ENCODE assay signal across 13 cellular contexts in the genomic region with DNA sequence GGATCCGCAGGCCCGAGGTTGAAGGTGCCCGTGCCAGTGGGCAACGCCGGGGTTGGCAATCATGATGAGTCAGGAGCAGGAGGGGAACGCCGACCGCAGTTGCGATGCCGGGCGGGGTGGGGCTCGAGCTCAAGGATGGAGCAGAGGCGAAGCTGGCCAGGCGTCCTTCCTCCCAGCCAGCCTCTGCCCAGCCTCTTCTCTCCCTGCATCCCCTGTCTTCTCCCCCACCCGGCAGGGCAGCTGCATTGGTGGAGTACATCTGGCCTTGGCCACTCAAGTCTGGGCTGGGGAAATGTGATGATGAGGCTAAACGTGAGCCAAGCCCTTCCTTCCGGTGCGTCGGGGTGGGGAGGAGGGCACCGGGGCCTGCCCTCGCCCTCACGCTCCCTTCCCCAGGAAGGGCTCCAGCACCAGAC. TPM values are rescaled to one million over a fixed set of nuclear protein-coding genes. Genes with fewer than 3 reads are reported as not detected.
A peak's percentile ranks its signal among the peaks of the same experiment; 100 is the strongest.
DNase-seq lines count a peak whose midpoint lies in the region; ATAC-seq and TF ChIP-seq lines count a peak whose summit lies in the region.
"Had no signal": no experiment of that assay in that cellular context is flagged by ENCODE, and none has a peak within 500 bp of the region (broad histone marks: within the 10 kb centered on the region; RNA-seq: fewer than 3 reads in every experiment).

No MANE protein-coding gene starts in this region.

- H3K79me2 ChIP-seq in mammary epithelial cell (ENCODE audit: insufficient read depth, low read length): peaks cover 60% of the 10 kb centered on the region

- peaks cover 4 to 26% (median 18%) of the 10 kb centered on the region in 4 donors for H3K4me1 Mint-ChIP-seq in CD4-positive, alpha-beta memory T cell

- H3K9me3 Mint-ChIP-seq in CD4-positive, alpha-beta memory T cell: peaks cover 0 to 4% (median 0%) of the 10 kb centered on the region in 8 donors

- H3K27ac Mint-ChIP-seq in CD4-positive, alpha-beta memory T cell: peak overlapping the region in 1 of 7 donors; percentile 4
- H3K27ac Mint-ChIP-seq: activated B cell treated with CpG ODN at 0.5 μM for 24 hours had no signal

- WGBS in mammary epithelial cell (ENCODE audit: low coverage, missing lambda C conversion rate): 5% methylated on average over 11 of the region's 22 CpGs

- TF ChIP-seq CTCF in mammary epithelial cell (conservative IDR thresholded peaks at IDR 0.05 in 1 of 2, IDR thresholded peaks at IDR 0.05 in 1 of 2; ENCODE audit: extremely low read depth in 1 of 2, insufficient read depth in 1 of 2, low read depth in 1 of 2, low read length in 2 of 2): no peak
- no peak for TF ChIP-seq CTCF in upper lobe of right lung (IDR thresholded peaks at IDR 0.05)

- H3K9me3 ChIP-seq in mammary epithelial cell (replicated peaks; ENCODE audit: insufficient read depth, low read length): no peaks in the 10 kb centered on the region
- H3K9me3 ChIP-seq in upper lobe of right lung: no peaks in the 10 kb centered on the region
- H3K9me3 ChIP-seq in CD4-positive, alpha-beta memory T cell (ENCODE audit: control insufficient read depth in 1 of 2, low read length in 2 of 2): no peaks in the 10 kb centered on the region

- no peak overlapping the region for H2AFZ ChIP-seq in mammary epithelial cell (ENCODE audit: low read depth, low read length)

- H3K27ac ChIP-seq in mammary epithelial cell (ENCODE audit: insufficient read depth, low read depth, low read length): no peak overlapping the region
- no peak overlapping the region for H3K27ac ChIP-seq in upper lobe of right lung
- H3K27ac ChIP-seq in CD4-positive, alpha-beta memory T cell (ENCODE audit: low read depth, low read length): no peak overlapping the region

- CTCF ChIA-PET in mammary epithelial cell (lab: Charles Lee; ENCODE audit: low non-redundant PET): interaction anchor here (0.6 kb wide), 2 partner anchors 86 to 1049 kb away, joined by 3 read pairs; no protein-coding TSS in a partner anchor
- CTCF ChIA-PET in CD4-positive, alpha-beta memory T cell (lab: Charles Lee; ENCODE audit: partially characterized antibody): no interaction called here

- dilution Hi-C loops in mammary epithelial cell (cut with HindIII; ENCODE audit: low sequenced_read_pairs): no loop called here

- no peak for ATAC-seq in upper lobe of right lung
- no peak for ATAC-seq in GM18511 (IDR thresholded peaks at IDR 0.05; ENCODE audit: unreplicated experiment)

- no peaks in the 10 kb centered on the region for H4K20me1 ChIP-seq in mammary epithelial cell (ENCODE audit: insufficient read depth, low read length)

- POLR2A ChIA-PET in CD4-positive, alpha-beta memory T cell (lab: Charles Lee; ENCODE audit: partially characterized antibody): no interaction called here

- peaks cover 0 to 2% of the 10 kb centered on the region in 2 donors for H3K36me3 Mint-ChIP-seq in CD4-positive, alpha-beta memory T cell

- BruUV-seq in mammary epithelial cell (replicated peaks; lab: Mats Ljungman, UMichigan): no TSS peak

- peaks cover 13% of the 10 kb centered on the region for H3K36me3 ChIP-seq in mammary epithelial cell (ENCODE audit: insufficient read depth, low read length)
- H3K36me3 ChIP-seq in upper lobe of right lung: no peaks in the 10 kb centered on the region
- no peaks in the 10 kb centered on the region for H3K36me3 ChIP-seq in CD4-positive, alpha-beta memory T cell (ENCODE audit: insufficient read depth, low read length)

- H3K4me2 ChIP-seq in mammary epithelial cell (ENCODE audit: insufficient read depth, low read depth, low read length): peak overlapping the region; percentile 83

- in situ Hi-C loops in mammary epithelial cell (cut with MboI; ENCODE audit: low sequenced_read_pairs in 2 of 2): loop anchor here in 1 of 2 donors (10.0 kb wide), 1 partner anchor 88 kb away; the partner anchor contains the start of genes SYT8 and TNNI2

- H3K27me3 ChIP-seq in mammary epithelial cell (ENCODE audit: insufficient read depth, low read length): no peaks in the 10 kb centered on the region
- peaks cover 8% of the 10 kb centered on the region for H3K27me3 ChIP-seq in upper lobe of right lung
- no peaks in the 10 kb centered on the region for H3K27me3 ChIP-seq in CD4-positive, alpha-beta memory T cell (ENCODE audit: insufficient read depth, low read length)

- peaks cover 11 to 12% of the 10 kb centered on the region in 2 donors for H3K27me3 Mint-ChIP-seq in CD4-positive, alpha-beta memory T cell

- no peak overlapping the region for H3K4me3 Mint-ChIP-seq in CD4-positive, alpha-beta memory T cell
- H3K4me3 Mint-ChIP-seq: activated B cell treated with CpG ODN at 0.5 μM for 24 hours had no signal

- H3K9ac ChIP-seq in mammary epithelial cell (ENCODE audit: insufficient read depth, low read length): no peak overlapping the region

- H3K4me3 ChIP-seq in mammary epithelial cell (replicated peaks in 1 of 3; ENCODE audit: insufficient read depth in 1 of 3, low read depth in 2 of 3, low read length in 3 of 3) (peak overlapping the region in 2 of 3 experiments; percentile 67 to 74), upper lobe of right lung (no peak overlapping the region)
- H3K4me3 ChIP-seq in CD4-positive, alpha-beta memory T cell (ENCODE audit: low read length in 2 of 2): no peak overlapping the region

- intact Hi-C loops in mammary epithelial cell (cut with micrococcal nuclease) (loop anchor here (5.0 kb wide), 2 partner anchors 49 to 94 kb away; partner anchors contain the start of gene KRTAP5-6), upper lobe of right lung (cut with DNase I) (no loop called here)
- intact Hi-C loops in CD4-positive, alpha-beta memory T cell (cut with micrococcal nuclease): no loop called here

- DNase-seq in activated CD4-positive, CD25-positive, alpha-beta regulatory T cell treated with anti-CD3 and anti-CD28 coated beads, Interleukin-2, amount 50 U/mL, for 72 hours: peak; percentile 26
- no peak for DNase-seq in activated CD4-positive, CD25-positive, alpha-beta regulatory T cell (lab: John Stamatoyannopoulos, UW)
- peak; percentile 89 for DNase-seq in mammary epithelial cell
- DNase-seq in mesenteric fat pad (ENCODE audit: low spot score): peak; percentile 89
- DNase-seq in upper lobe of right lung: peak; percentile 65
- no peak for DNase-seq in NCI-H1694 treated with DMSO at 0.1 percent for 48 hours (lab: John Stamatoyannopoulos, UW)
- no peak for DNase-seq in CD4-positive, alpha-beta memory T cell
- DNase-seq: activated B cell treated with CpG ODN at 0.5 μM for 24 hours, activated T-cell treated with anti-CD3 and anti-CD28 coated beads for 4 hours, erythroblast, NCI-H446 treated with DMSO at 0.1 percent for 48 hours, SHP77 treated with DMSO at 0.1 percent for 48 hours had no signal

- H3K4me1 ChIP-seq in mammary epithelial cell (ENCODE audit: insufficient read depth, low read length) (peaks cover 45% of the 10 kb centered on the region), upper lobe of right lung (no peaks in the 10 kb centered on the region)
- H3K4me1 ChIP-seq in CD4-positive, alpha-beta memory T cell (ENCODE audit: insufficient read depth, low read length): peaks cover 10% of the 10 kb centered on the region

RNA-seq across cellular contexts. Expression of gene IFITM10, which starts 3.9 kb away (rescaled TPM):
- total RNA-seq in mammary epithelial cell: 10 to 100 TPM; 10.2 to 32.3 TPM
- polyA plus RNA-seq in mammary epithelial cell: 8.2 TPM
- polyA minus RNA-seq in mammary epithelial cell: 5.4 TPM
- 1.5 TPM for total RNA-seq in mesenteric fat pad
- total RNA-seq in upper lobe of right lung: 7.9 TPM
- 1 to 10 TPM; 1.6 to 1.8 TPM for total RNA-seq in CD4-positive, alpha-beta memory T cell
- not detected for polyA plus RNA-seq in CD4-positive, alpha-beta memory T cell
- total RNA-seq: activated B cell treated with CpG ODN at 0.5 μM for 24 hours had no signal

RNA-seq across cellular contexts. Expression of gene CTSD, which starts 17.2 kb away (rescaled TPM):
- total RNA-seq in mammary epithelial cell (100 to 1,000 TPM; 550 to 659 TPM), mesenteric fat pad (940 TPM), upper lobe of right lung (2,038 TPM)
- 569 TPM for polyA plus RNA-seq in mammary epithelial cell
- polyA minus RNA-seq in mammary epithelial cell: 834 TPM
- 100 to 1,000 TPM; 206 to 214 TPM for total RNA-seq in CD4-positive, alpha-beta memory T cell
- polyA plus RNA-seq in CD4-positive, alpha-beta memory T cell: 100 to 1,000 TPM; 122 to 137 TPM

RNA-seq across cellular contexts. Expression of gene KRTAP5-6, which starts 49.5 kb away (rescaled TPM):
- not detected for total RNA-seq in mammary epithelial cell
- polyA plus RNA-seq in mammary epithelial cell: not detected
- polyA minus RNA-seq in mammary epithelial cell: not detected
- not detected for total RNA-seq in mesenteric fat pad
- total RNA-seq in upper lobe of right lung: not detected
- not detected for total RNA-seq in CD4-positive, alpha-beta memory T cell
- polyA plus RNA-seq in CD4-positive, alpha-beta memory T cell: not detected
- total RNA-seq: activated B cell treated with CpG ODN at 0.5 μM for 24 hours had no signal

Comparison
In these comparisons a context has a peak if more than half of its experiments do, and no peak if none do; other contexts are left out.
1. DNase-seq: peak in activated CD4-positive, CD25-positive, alpha-beta regulatory T cell treated with anti-CD3 and anti-CD28 coated beads, Interleukin-2, amount 50 U/mL, for 72 hours (single experiment), mammary epithelial cell (single experiment), mesenteric fat pad (single experiment) and upper lobe of right lung (single experiment); none in activated CD4-positive, CD25-positive, alpha-beta regulatory T cell (0 of 4), NCI-H1694 treated with DMSO at 0.1 percent for 48 hours (single experiment) and CD4-positive, alpha-beta memory T cell (0 of 5).
2. H3K4me3 ChIP-seq: peak in mammary epithelial cell (2 of 3); none in upper lobe of right lung (single experiment) and CD4-positive, alpha-beta memory T cell (0 of 2).